26 cellular contexts compared by ENCODE assay signal in genomic region chr3:183270344-183270743, GRCh38.
"Had no signal": no experiment of that assay in that cellular context is flagged by ENCODE, and none has a peak within 500 bp of the region (broad histone marks: within the 10 kb centered on the region; RNA-seq: fewer than 3 reads in every experiment).

No MANE protein-coding gene starts in this region.

- H3K9me3 ChIP-seq: adrenal gland, body of pancreas had no signal

- ATAC-seq: activated CD4-positive, CD25-positive, alpha-beta regulatory T cell treated with anti-CD3 and anti-CD28 coated beads, Interleukin-2, amount 50 U/mL, for 24 hours; activated CD8-positive, alpha-beta memory T cell treated with anti-CD3 and anti-CD28 coated beads, Interleukin-2, amount 10 ng/mL, durations not matched to agents 7 days and 5 days; activated CD8-positive, alpha-beta T cell treated with anti-CD3 and anti-CD28 coated beads, Interleukin-2, amount 10 ng/mL, durations not matched to agents 7 days and 5 days; activated naive CD8-positive, alpha-beta T cell treated with anti-CD3 and anti-CD28 coated beads, Interleukin-2, amount 50 U/mL, for 24 hours; body of pancreas; effector memory CD8-positive, alpha-beta T cell had no signal

- DNase-seq: activated B cell treated with CpG ODN at 0.5 μM for 24 hours; activated CD4-positive, alpha-beta memory T cell treated with anti-CD3 and anti-CD28 coated beads for 36 hours; activated CD4-positive, alpha-beta T cell treated with anti-CD3 and anti-CD28 coated beads, Interleukin-2, amount 10 ng/mL, durations not matched to agents 24 days and 14 days; activated CD8-positive, alpha-beta memory T cell treated with anti-CD3 and anti-CD28 coated beads, Interleukin-2, amount 10 ng/mL, durations not matched to agents 7 days and 5 days; activated CD8-positive, alpha-beta memory T cell treated with anti-CD3 and anti-CD28 coated beads, Interleukin-2, amount 50 U/mL, for 4 hours; activated CD8-positive, alpha-beta T cell treated with anti-CD3 and anti-CD28 coated beads, Interleukin-2, amount 10 ng/mL, durations not matched to agents 7 days and 5 days; activated effector memory CD4-positive, alpha-beta T cell treated with anti-CD3 and anti-CD28 coated beads, Interleukin-2, amount 50 U/mL, for 16 hours; activated naive CD4-positive, alpha-beta T cell treated with anti-CD3 and anti-CD28 coated beads for 36 hours; activated naive CD8-positive, alpha-beta T cell treated with anti-CD3 and anti-CD28 coated beads for 36 hours; activated naive CD8-positive, alpha-beta T cell treated with anti-CD3 and anti-CD28 coated beads, Interleukin-2, amount 50 U/mL, for 24 hours; activated T-cell treated with anti-CD3 and anti-CD28 coated beads, Interleukin-2, amount 50 U/mL, for 1 hour; activated T-cell treated with anti-CD3 and anti-CD28 coated beads, Interleukin-2, amount 50 U/mL, for 48 hours; adrenal gland; amygdala; aorta; body of pancreas; caudate nucleus; cortex of kidney; dermis blood vessel endothelial cell; effector CD4-positive, alpha-beta T cell; effector memory CD8-positive, alpha-beta T cell; foreskin fibroblast; head of caudate nucleus; T-helper 2 cell; WERI-Rb-1 had no signal

- H3K27ac ChIP-seq: adrenal gland, body of pancreas, WERI-Rb-1 had no signal

- H3K27me3 ChIP-seq: adrenal gland, body of pancreas had no signal

- H3K4me3 ChIP-seq: adrenal gland, body of pancreas had no signal

- H3K36me3 ChIP-seq: adrenal gland had no signal
